ENCODE assay signal across 14 cellular contexts in the genomic region with DNA sequence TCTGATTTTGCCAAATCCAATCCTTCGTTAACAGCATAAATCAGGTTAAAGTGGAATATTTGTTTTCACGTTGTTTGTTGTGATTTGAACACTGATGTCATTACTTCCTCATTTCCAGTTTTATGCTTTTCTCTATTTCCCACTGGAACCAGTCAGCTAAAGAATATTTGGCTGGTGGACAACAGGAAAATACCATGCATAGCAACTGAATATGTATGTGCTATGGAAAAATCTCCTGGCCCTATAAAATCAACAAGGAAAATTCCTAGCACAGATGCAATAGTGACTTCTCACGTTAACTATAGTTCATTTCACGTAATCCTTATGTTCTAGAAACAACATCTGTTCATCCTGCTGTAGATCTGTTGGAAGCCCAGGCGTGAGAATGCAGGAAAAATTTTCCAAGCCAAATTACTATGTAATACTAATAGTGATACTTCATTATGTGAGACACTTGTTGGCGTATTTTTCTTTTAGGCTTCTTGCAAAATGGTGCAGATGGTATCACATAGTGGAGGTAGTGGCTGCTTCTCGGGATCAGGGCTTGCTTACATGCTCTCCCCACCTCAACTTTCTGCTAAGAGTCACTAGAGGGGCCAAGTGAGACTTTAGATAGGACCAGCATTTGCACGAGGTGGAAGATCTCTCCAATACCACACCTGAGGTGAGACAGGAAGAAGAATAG.
DNase-seq lines count a peak whose midpoint lies in the region; ATAC-seq and TF ChIP-seq lines count a peak whose summit lies in the region.
"Had no signal": no experiment of that assay in that cellular context is flagged by ENCODE, and none has a peak within 500 bp of the region (broad histone marks: within the 10 kb centered on the region; RNA-seq: fewer than 3 reads in every experiment).

No MANE protein-coding gene starts in this region.

- no peak overlapping the region for H2AFZ ChIP-seq in ACC112 (ENCODE audit: low read length, unreplicated experiment)
- peak overlapping the region; percentile 37 for H2AFZ ChIP-seq in IMR-90 (replicated peaks; ENCODE audit: low read length, poor library complexity)

- H2BK15ac ChIP-seq in IMR-90 (ENCODE audit: low read depth, low read length) = peak overlapping the region; percentile 99; the same call in 2 of the 3 replicates

- peak overlapping the region; percentile 98 for H2BK5ac ChIP-seq in IMR-90 (ENCODE audit: low read depth, low read length, poor library complexity, severe bottlenecking)

- H4K8ac ChIP-seq in IMR-90 (ENCODE audit: low read depth in 2 of 2, low read length in 2 of 2) = peak overlapping the region; percentile 91 to 98

- H3K79me2 ChIP-seq in ACC112 (ENCODE audit: control insufficient read depth, insufficient read depth, low read length, unreplicated experiment) = no peaks in the 10 kb centered on the region

- no peaks in the 10 kb centered on the region for H3K9me3 ChIP-seq in IMR-90 (ENCODE audit: control insufficient read depth, insufficient read depth, low read length)

- POLR2A ChIA-PET in IMR-90 (lab: Charles Lee; ENCODE audit: unreplicated experiment) = no interaction called here

- H3K4me1 ChIP-seq in ACC112 (ENCODE audit: control insufficient read depth, insufficient read depth, low read length, unreplicated experiment) (peaks cover 23% of the 10 kb centered on the region), IMR-90 (ENCODE audit: control insufficient read depth, insufficient read depth, low read length) (peaks cover 28% of the 10 kb centered on the region)

- H3K27ac ChIP-seq in ACC112 (ENCODE audit: low read depth, low read length) (peak overlapping the region; percentile 81), IMR-90 (ENCODE audit: insufficient read depth, low read length) (peak overlapping the region; percentile 99)
- H3K27ac ChIP-seq: heart right ventricle, SK-N-MC had no signal

- H3K4ac ChIP-seq in IMR-90 (ENCODE audit: low read depth, low read length) = peak overlapping the region; percentile 100

- dilution Hi-C loops in IMR-90 (cut with HindIII; ENCODE audit: low sequenced_read_pairs, unreplicated experiment) = no loop called here

- TF ChIP-seq POLR2A in IMR-90 (IDR thresholded peaks at IDR 0.05; ENCODE audit: low read depth, low read length) = no peak

- ATAC-seq in IMR-90 (ENCODE audit: low read depth) = peak; percentile 62
- ATAC-seq: heart right ventricle had no signal

- H3K9me1 ChIP-seq in IMR-90 (ENCODE audit: insufficient read depth, low read length) = peaks cover 38% of the 10 kb centered on the region

- 0 out of 2 replicates have a peak, but pooled peaks have one; percentile 13 for TF ChIP-seq RAD21 in IMR-90 (IDR thresholded peaks at IDR 0.05; ENCODE audit: low read length)

- peak overlapping the region; percentile 100 for H2BK20ac ChIP-seq in IMR-90 (ENCODE audit: low read depth, low read length)

- H4K5ac ChIP-seq in IMR-90 (ENCODE audit: low read depth, low read length) = peak overlapping the region; percentile 96

- DNase-seq in IMR-90 (peak; percentile 100), astrocyte of the hippocampus (ENCODE audit: low read depth, low spot score) (peak; percentile 66), inferior parietal cortex (ENCODE audit: extremely low spot score) (peak; percentile 39), NCI-H1436 treated with DMSO at 0.1 percent for 48 hours (lab: John Stamatoyannopoulos, UW) (no peak), NCI-H345 treated with DMSO at 0.1 percent for 48 hours (lab: John Stamatoyannopoulos, UW; ENCODE audit: unreplicated experiment) (no peak), SKM-1 (lab: John Stamatoyannopoulos, UW; ENCODE audit: unreplicated experiment) (no peak)
- no peak for DNase-seq in activated effector memory CD4-positive, alpha-beta T cell treated with Interleukin-2 at 50 U/mL for 16 hours
- DNase-seq: activated naive CD8-positive, alpha-beta T cell treated with anti-CD3 and anti-CD28 coated beads, Interleukin-2, amount 10 ng/mL, durations not matched to agents 7 days and 5 days; DMS79; heart right ventricle; NCI-H82; stimulated activated CD8-positive, alpha-beta memory T cell treated with anti-CD3 and anti-CD28 coated beads, Interleukin-4, amount 100 ng/mL, for 48 hours had no signal

- H3K79me1 ChIP-seq in IMR-90 (ENCODE audit: low read depth in 1 of 2, low read length in 2 of 2) = peaks cover 0 to 6% of the 10 kb centered on the region in 2 experiments; a peak in 2 of 4 replicates

- no peaks in the 10 kb centered on the region for H3K27me3 ChIP-seq in ACC112 (ENCODE audit: insufficient read depth, low read length)
- no peaks in the 10 kb centered on the region for H3K27me3 ChIP-seq in IMR-90 (ENCODE audit: control insufficient read depth, insufficient read depth, low read length)
- H3K27me3 ChIP-seq: heart right ventricle had no signal

- H3K36me3 ChIP-seq in ACC112 (ENCODE audit: insufficient read depth, low read length) (no peaks in the 10 kb centered on the region), IMR-90 (ENCODE audit: control insufficient read depth, insufficient read depth, low read length) (no peaks in the 10 kb centered on the region)
- H3K36me3 ChIP-seq: heart right ventricle had no signal

- intact Hi-C loops in IMR-90 (cut with micrococcal nuclease) = no loop called here

- TF ChIP-seq CTCF in IMR-90 (conservative IDR thresholded peaks at IDR 0.05; ENCODE audit: low read depth, low read length) = no peak

- H3K18ac ChIP-seq in IMR-90 (ENCODE audit: low read depth, low read length) = peak overlapping the region; percentile 96

- peak overlapping the region; percentile 3; the same call in 1 of the 2 replicates for H3K4me2 ChIP-seq in IMR-90 (ENCODE audit: low read depth, low read length)

- CTCF ChIA-PET in IMR-90 (lab: Yijun Ruan, JAX) = no interaction called here

- peak overlapping the region; percentile 100 for H4K91ac ChIP-seq in IMR-90 (ENCODE audit: insufficient read depth, low read depth, low read length)

- in situ Hi-C loops in IMR-90 (cut with MboI; ENCODE audit: low sequenced_read_pairs) = no loop called here

- no peaks in the 10 kb centered on the region for H4K20me1 ChIP-seq in IMR-90 (ENCODE audit: insufficient read depth, low read length)

- WGBS in IMR-90 (ENCODE audit: extremely low coverage in 2 of 2, insufficient read length in 1 of 2), 2 experiments = no CpG with 5 or more reads among the region's 8 CpGs

- BruUV-seq in IMR-90 (replicated peaks; lab: Mats Ljungman, UMichigan) = no TSS peak

- peak overlapping the region; percentile 67 for H3K9ac ChIP-seq in IMR-90 (ENCODE audit: low read depth, low read length)

- peak overlapping the region; percentile 96 for H3K23ac ChIP-seq in IMR-90 (ENCODE audit: low read depth, low read length)

- no peak overlapping the region for H3K4me3 ChIP-seq in ACC112 (ENCODE audit: low read depth, low read length)
- H3K4me3 ChIP-seq in IMR-90 (ENCODE audit: insufficient read depth, low read depth, low read length) = no peak overlapping the region
- H3K4me3 ChIP-seq: heart right ventricle, SK-N-MC had no signal

- peak overlapping the region; percentile 79 for H2AK9ac ChIP-seq in IMR-90 (replicated peaks; ENCODE audit: low read depth, low read length, poor library complexity)

- H3K14ac ChIP-seq in IMR-90 (replicated peaks; ENCODE audit: low read depth, low read length) = peak overlapping the region; percentile 99

- peak overlapping the region; percentile 100 for H2BK120ac ChIP-seq in IMR-90 (ENCODE audit: low read depth, low read length)

- peak overlapping the region; percentile 100 for H2AK5ac ChIP-seq in IMR-90 (ENCODE audit: low read depth, low read length)

- H3K56ac ChIP-seq in IMR-90 (ENCODE audit: extremely low read depth, insufficient read depth, low read length) = peak overlapping the region; percentile 92

TF ChIP-seq in IMR-90, 13 proteins besides CTCF, POLR2A, EP300 and RAD21:
- TF ChIP-seq BHLHE40 (IDR thresholded peaks at IDR 0.05; ENCODE audit: low read depth, low read length) (peak; percentile 64), MAFK (IDR thresholded peaks at IDR 0.05; ENCODE audit: low read depth, low read length) (peak; percentile 12), FOS (IDR thresholded peaks at IDR 0.05; ENCODE audit: low read depth, low read length) (peak; percentile 78), RCOR1 (IDR thresholded peaks at IDR 0.05; ENCODE audit: insufficient replicate concordance, low read length) (peak; percentile 89), MXI1 (IDR thresholded peaks at IDR 0.05; ENCODE audit: borderline replicate concordance, low read depth, low read length) (no peak), RFX5 (IDR thresholded peaks at IDR 0.05; ENCODE audit: low read depth, low read length) (no peak), CEBPB (IDR thresholded peaks at IDR 0.05; ENCODE audit: low read depth, low read length) (peak; percentile 79), CHD1 (IDR thresholded peaks at IDR 0.05; ENCODE audit: low read depth, low read length) (no peak; the same call in 1 of the 2 replicates)
- TF ChIP-seq, protein P1, sequence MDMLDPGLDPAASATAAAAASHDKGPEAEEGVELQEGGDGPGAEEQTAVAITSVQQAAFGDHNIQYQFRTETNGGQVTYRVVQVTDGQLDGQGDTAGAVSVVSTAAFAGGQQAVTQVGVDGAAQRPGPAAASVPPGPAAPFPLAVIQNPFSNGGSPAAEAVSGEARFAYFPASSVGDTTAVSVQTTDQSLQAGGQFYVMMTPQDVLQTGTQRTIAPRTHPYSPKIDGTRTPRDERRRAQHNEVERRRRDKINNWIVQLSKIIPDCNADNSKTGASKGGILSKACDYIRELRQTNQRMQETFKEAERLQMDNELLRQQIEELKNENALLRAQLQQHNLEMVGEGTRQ (IDR thresholded peaks at IDR 0.05; ENCODE audit: low read depth, low read length) = no peak
- TF ChIP-seq, protein P2, sequence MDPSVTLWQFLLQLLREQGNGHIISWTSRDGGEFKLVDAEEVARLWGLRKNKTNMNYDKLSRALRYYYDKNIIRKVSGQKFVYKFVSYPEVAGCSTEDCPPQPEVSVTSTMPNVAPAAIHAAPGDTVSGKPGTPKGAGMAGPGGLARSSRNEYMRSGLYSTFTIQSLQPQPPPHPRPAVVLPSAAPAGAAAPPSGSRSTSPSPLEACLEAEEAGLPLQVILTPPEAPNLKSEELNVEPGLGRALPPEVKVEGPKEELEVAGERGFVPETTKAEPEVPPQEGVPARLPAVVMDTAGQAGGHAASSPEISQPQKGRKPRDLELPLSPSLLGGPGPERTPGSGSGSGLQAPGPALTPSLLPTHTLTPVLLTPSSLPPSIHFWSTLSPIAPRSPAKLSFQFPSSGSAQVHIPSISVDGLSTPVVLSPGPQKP (IDR thresholded peaks at IDR 0.05; ENCODE audit: borderline replicate concordance, low read depth, low read length) = no peak

Comparison
In these comparisons a context has a peak if more than half of its experiments do, and no peak if none do; other contexts are left out.
1. DNase-seq: peak in IMR-90 (single experiment), astrocyte of the hippocampus (single experiment) and inferior parietal cortex (single experiment); none in activated effector memory CD4-positive, alpha-beta T cell treated with Interleukin-2 at 50 U/mL for 16 hours (single experiment), NCI-H1436 treated with DMSO at 0.1 percent for 48 hours (single experiment), NCI-H345 treated with DMSO at 0.1 percent for 48 hours (single experiment) and SKM-1 (single experiment).